8 cellular contexts compared by ENCODE assay signal in the genomic region with DNA sequence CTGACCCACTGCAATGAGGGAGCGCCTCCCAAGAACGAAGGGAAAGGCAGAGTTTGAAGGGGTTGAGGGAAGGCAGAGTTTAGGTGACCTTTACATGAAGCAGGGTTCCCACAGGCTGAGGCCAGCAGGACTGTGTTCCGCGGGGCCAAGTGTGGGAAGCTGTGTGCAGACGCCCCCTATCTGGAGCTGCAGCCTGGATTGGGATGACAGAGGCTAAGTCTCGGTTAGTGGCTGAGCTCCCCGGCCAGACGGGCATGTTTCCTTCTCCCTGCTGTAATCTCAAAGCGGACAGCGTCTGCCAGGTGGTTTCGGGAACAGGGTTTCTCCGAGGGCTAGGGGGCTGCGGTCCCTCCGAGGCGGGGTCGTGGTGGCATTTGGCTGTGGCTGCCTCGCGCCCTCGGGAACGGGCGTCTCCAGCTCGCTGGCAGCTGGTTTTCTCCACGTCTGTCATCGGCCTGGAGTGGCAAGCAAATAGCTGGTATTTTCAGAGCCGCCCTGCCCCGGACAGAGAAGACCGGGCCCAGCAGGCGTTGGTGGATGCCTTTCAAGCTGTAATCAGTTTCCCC. TPM values are rescaled to one million over a fixed set of nuclear protein-coding genes. Genes with fewer than 3 reads are reported as not detected.
DNase-seq lines count a peak whose midpoint lies in the region; ATAC-seq, FAIRE-seq and TF ChIP-seq lines count a peak whose summit lies in the region.

No MANE protein-coding gene starts in this region.

- H3K27me3 Mint-ChIP-seq in Caco-2 (ENCODE audit: insufficient read depth, unreplicated experiment) (no peaks in the 10 kb centered on the region), chondrocyte (ENCODE audit: low read depth) (no peaks in the 10 kb centered on the region)

- peak overlapping the region; percentile 91 for H3K4me3 ChIP-seq in Caco-2 (ENCODE audit: low read depth, low read length)
- H3K4me3 ChIP-seq in HUES48 (ENCODE audit: low read depth, low read length): peak overlapping the region; percentile 88
- H3K4me3 ChIP-seq in kidney (ENCODE audit: low read length in 2 of 2): peak overlapping the region; percentile 46 to 70
- peak overlapping the region; percentile 64 to 96 (median 93) for H3K4me3 ChIP-seq in skin epidermis

- H3K27me3 ChIP-seq in Caco-2 (replicated peaks; ENCODE audit: control insufficient read depth, insufficient read depth, low read length) (no peaks in the 10 kb centered on the region), HUES48 (ENCODE audit: control insufficient read depth, insufficient read depth, low read length) (peaks cover 10% of the 10 kb centered on the region)

- no peaks in the 10 kb centered on the region for H3K9me3 ChIP-seq in Caco-2
- H3K9me3 ChIP-seq in HUES48 (ENCODE audit: control insufficient read depth, insufficient read depth, low read length): no peaks in the 10 kb centered on the region
- H3K9me3 ChIP-seq in kidney (ENCODE audit: control insufficient read depth in 1 of 2, low read length in 2 of 2): no peaks in the 10 kb centered on the region

- peak; percentile 83 for DNase-seq in Caco-2
- peak; percentile 83 for DNase-seq in SK-N-DZ (ENCODE audit: low spot score)
- peak; percentile 92 for DNase-seq in chondrocyte (ENCODE audit: low spot score)
- DNase-seq in kidney: peak; percentile 86
- DNase-seq in NCI-H187 (lab: John Stamatoyannopoulos, UW): no peak

- intact Hi-C loops in Caco-2 (cut with micrococcal nuclease; ENCODE audit: unreplicated experiment): loop anchor here (1.0 to 10.0 kb wide), 6 partner anchors 13 to 255 kb away; a partner anchor contains a TSS
- intact Hi-C loops in kidney (cut with DNase I): no loop called here

- ATAC-seq in GM19351 (IDR thresholded peaks at IDR 0.05; ENCODE audit: unreplicated experiment): peak; percentile 18

- H3K9me3 Mint-ChIP-seq in Caco-2 (ENCODE audit: unreplicated experiment) (no peaks in the 10 kb centered on the region), chondrocyte (ENCODE audit: low read depth) (peaks cover 4% of the 10 kb centered on the region)

- H3K27ac ChIP-seq in HUES48 (ENCODE audit: low read depth, low read length): no peak overlapping the region
- H3K27ac ChIP-seq in kidney (ENCODE audit: low read depth in 2 of 2, low read length in 2 of 2): peak overlapping the region; percentile 71 to 84
- H3K27ac ChIP-seq in skin epidermis: peak overlapping the region; percentile 27 to 94 (median 86)

- peak; percentile 59 to 91 for TF ChIP-seq CTCF in Caco-2 (IDR thresholded peaks at IDR 0.05; ENCODE audit: insufficient read depth in 1 of 2, low read depth in 1 of 2, low read length in 1 of 2, severe bottlenecking in 1 of 2, unreplicated experiment in 1 of 2)
- peak; percentile 79 for TF ChIP-seq CTCF in chondrocyte (IDR thresholded peaks at IDR 0.05)
- peak; percentile 37 for TF ChIP-seq CTCF in kidney (IDR thresholded peaks at IDR 0.05; ENCODE audit: borderline replicate concordance, extremely low read depth, insufficient read depth)

- H3K4me1 ChIP-seq in Caco-2: peaks cover 20% of the 10 kb centered on the region
- H3K4me1 ChIP-seq in HUES48 (ENCODE audit: control insufficient read depth, insufficient read depth, low read length): peaks cover 14% of the 10 kb centered on the region
- peaks cover 0 to 16% of the 10 kb centered on the region in 2 donors for H3K4me1 ChIP-seq in kidney (ENCODE audit: control insufficient read depth in 1 of 2, insufficient read depth in 1 of 2, low read depth in 1 of 2, low read length in 2 of 2)

- H3K27ac Mint-ChIP-seq in Caco-2 (ENCODE audit: unreplicated experiment) (peak overlapping the region; percentile 79), chondrocyte (ENCODE audit: unreplicated experiment) (peak overlapping the region; percentile 98)

- no peak overlapping the region for H3K9ac ChIP-seq in HUES48 (ENCODE audit: low read depth, low read length)
- peak overlapping the region; percentile 26 to 76 for H3K9ac ChIP-seq in kidney (ENCODE audit: low read length in 2 of 2)

- H3K4me1 Mint-ChIP-seq in Caco-2 (ENCODE audit: low read depth, unreplicated experiment) (peaks cover 16% of the 10 kb centered on the region), chondrocyte (ENCODE audit: low read depth) (peaks cover 52% of the 10 kb centered on the region)

- FAIRE-seq in kidney (lab: Jason Lieb, UNC): no peak

- no TSS peak for BruUV-seq in Caco-2 (replicated peaks; lab: Mats Ljungman, UMichigan)

- CTCF ChIA-PET in Caco-2 (lab: Charles Lee): interaction anchor here (0.6 to 2.5 kb wide), 14 partner anchors 9 to 254 kb away, joined by 3 to 23 read pairs (median 5); a partner anchor contains a TSS

- POLR2A ChIA-PET in Caco-2 (lab: Charles Lee): interaction anchor here (0.7 to 2.0 kb wide), 7 partner anchors 14 to 182 kb away, joined by 3 to 18 read pairs (median 6); a partner anchor contains a TSS

- H3K36me3 ChIP-seq in Caco-2 (ENCODE audit: control insufficient read depth, insufficient read depth, low read length) (no peaks in the 10 kb centered on the region), HUES48 (ENCODE audit: control insufficient read depth, insufficient read depth, low read length) (no peaks in the 10 kb centered on the region), kidney (ENCODE audit: control insufficient read depth in 1 of 2, insufficient read depth in 2 of 2, low read length in 2 of 2) (peaks cover 0 to 2% of the 10 kb centered on the region in 2 donors)

- H3K36me3 Mint-ChIP-seq in Caco-2 (ENCODE audit: insufficient read depth, unreplicated experiment) (peaks cover 18% of the 10 kb centered on the region), chondrocyte (ENCODE audit: low read depth) (no peaks in the 10 kb centered on the region)

- peak overlapping the region; percentile 91 for H3K4me3 Mint-ChIP-seq in Caco-2 (ENCODE audit: unreplicated experiment)
- peak overlapping the region; percentile 90 for H3K4me3 Mint-ChIP-seq in chondrocyte (ENCODE audit: unreplicated experiment)

RNA-seq across cellular contexts. Expression of a gene that starts 0.7 kb away (rescaled TPM):
- total RNA-seq in Caco-2 (2022) (67.9 and 78.9 TPM in 2 replicates), chondrocyte (130 to 171 TPM (median 170 TPM) in 3 replicates), kidney (176 TPM)
- 127 and 155 TPM in 2 replicates for polyA plus RNA-seq in SK-N-DZ (2014; cell fraction: cytosol; rRNA removed)
- 212 and 244 TPM in 2 replicates for polyA plus RNA-seq in SK-N-DZ (2014; cell fraction: nucleus; rRNA removed)
- polyA plus RNA-seq in kidney (ENCODE audit: insufficient read depth, low read depth, low replicate concordance): 50.9 TPM

RNA-seq across cellular contexts. Expression of a gene that starts 51.7 kb away (rescaled TPM):
- 86.6 and 89.4 TPM in 2 replicates for total RNA-seq in Caco-2 (2022)
- 58.0 and 61.2 TPM in 2 replicates for polyA plus RNA-seq in SK-N-DZ (2014; cell fraction: cytosol; rRNA removed)
- 253 and 269 TPM in 2 replicates for polyA plus RNA-seq in SK-N-DZ (2014; cell fraction: nucleus; rRNA removed)
- total RNA-seq in chondrocyte: 42.2 to 53.5 TPM (median 50.3 TPM) in 3 replicates
- 95.7 TPM for total RNA-seq in kidney
- polyA plus RNA-seq in kidney (ENCODE audit: insufficient read depth, low read depth, low replicate concordance): 59.0 TPM

Comparison
In these comparisons a context has a peak if more than half of its experiments do, and no peak if none do; other contexts are left out.
1. DNase-seq: peak in Caco-2 (2 of 2), SK-N-DZ (single experiment), chondrocyte (single experiment) and kidney (single experiment); none in NCI-H187 (0 of 2).
2. Peak in every context shown above with its lines, with median percentiles within 50 percentile points of each other: H3K4me3 ChIP-seq and CTCF ChIP-seq.